In the genomic region with DNA sequence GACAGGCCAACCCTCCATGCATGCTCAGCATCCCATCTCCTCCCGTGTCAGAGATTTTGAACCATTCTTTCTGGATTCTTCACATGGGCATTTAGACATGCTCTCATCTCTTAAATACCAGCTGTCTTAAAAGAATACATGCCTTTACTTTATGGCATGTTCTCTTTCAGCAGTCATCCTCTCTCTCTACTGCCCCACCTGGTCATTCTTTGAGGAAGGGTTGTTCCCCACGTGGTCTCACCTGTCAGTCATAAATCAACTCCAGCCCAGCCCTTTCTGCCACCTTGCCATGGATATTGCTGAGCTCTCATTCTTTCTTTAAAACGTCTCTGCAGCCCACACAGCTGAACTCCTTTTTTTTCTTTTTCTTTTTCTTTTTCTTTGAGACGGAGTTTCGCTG, we compare ENCODE assay signal across 10 cellular contexts.
DNase-seq lines count a peak whose midpoint lies in the region; ATAC-seq and TF ChIP-seq lines count a peak whose summit lies in the region.
"Had no signal": no experiment of that assay in that cellular context is flagged by ENCODE, and none has a peak within 500 bp of the region (broad histone marks: within the 10 kb centered on the region; RNA-seq: fewer than 3 reads in every experiment).

No MANE protein-coding gene starts in this region.

- H3K4me2 ChIP-seq in skeletal muscle satellite cell (ENCODE audit: low read length), result peak overlapping the region; percentile 43

- no peak for TF ChIP-seq POLR2A in body of pancreas (IDR thresholded peaks at IDR 0.05)

- ATAC-seq in HG02981 (IDR thresholded peaks at IDR 0.05; ENCODE audit: unreplicated experiment) (peak; percentile 45), body of pancreas (no peak), HG03039 (IDR thresholded peaks at IDR 0.05; ENCODE audit: unreplicated experiment) (no peak)

- H3K4me1 ChIP-seq in body of pancreas (no peaks in the 10 kb centered on the region), skeletal muscle satellite cell (ENCODE audit: control insufficient read depth, insufficient read depth, low read length) (peaks cover 17% of the 10 kb centered on the region)

- DNase-seq in NCI-H82 (lab: John Stamatoyannopoulos, UW) (peak; percentile 64), NCI-H82 treated with DMSO at 0.1 percent for 48 hours (lab: John Stamatoyannopoulos, UW; ENCODE audit: unreplicated experiment) (no peak), body of pancreas (peak in 1 of 4 donors; percentile 39), ecto neural progenitor cell (ENCODE audit: low spot score) (no peak), cerebellar nuclear complex (lab: John Stamatoyannopoulos, UW) (no peak)
- DNase-seq: effector CD8-positive, alpha-beta T cell had no signal

- H3K4me3 ChIP-seq in body of pancreas, result no peak overlapping the region
- H3K4me3 ChIP-seq in skeletal muscle satellite cell (ENCODE audit: low read length), result no peak overlapping the region

- TF ChIP-seq CTCF in body of pancreas (IDR thresholded peaks at IDR 0.05), result peak in 4 of 7 experiments; percentile 16 to 34 (median 23)

- H3K27me3 ChIP-seq in body of pancreas, result no peaks in the 10 kb centered on the region
- H3K27me3 ChIP-seq in skeletal muscle satellite cell (ENCODE audit: control insufficient read depth, insufficient read depth, low read length), result no peaks in the 10 kb centered on the region
- H3K27me3 ChIP-seq: neutrophil had no signal

- 66 to 74% methylated on average over 5 of the region's 5 CpGs for WGBS in body of pancreas, 2 donors

- intact Hi-C loops in body of pancreas (cut with DNase I), result no loop called here

- H3K36me3 ChIP-seq in body of pancreas (replicated peaks in 1 of 2; ENCODE audit: insufficient read depth in 1 of 2, low read depth in 2 of 2) (no peaks in the 10 kb centered on the region), skeletal muscle satellite cell (ENCODE audit: insufficient read depth, low read length) (peaks cover 8% of the 10 kb centered on the region)
- H3K36me3 ChIP-seq: neutrophil had no signal

- H3K9me3 ChIP-seq in body of pancreas (no peaks in the 10 kb centered on the region), skeletal muscle satellite cell (replicated peaks; ENCODE audit: low read length) (no peaks in the 10 kb centered on the region)
- H3K9me3 ChIP-seq: neutrophil had no signal

- peak overlapping the region; percentile 20 for H3K9ac ChIP-seq in skeletal muscle satellite cell (ENCODE audit: low read depth, low read length)

- no peak overlapping the region for H3K27ac ChIP-seq in body of pancreas
- H3K27ac ChIP-seq: neutrophil had no signal
